Comparison of ENCODE assay signal across 39 cellular contexts in genomic region chr2:171566753-171567152, GRCh38.
"Had no signal": no experiment of that assay in that cellular context is flagged by ENCODE, and none has a peak within 500 bp of the region (broad histone marks: within the 10 kb centered on the region; RNA-seq: fewer than 3 reads in every experiment).

No MANE protein-coding gene starts in this region.

- H3K4me3 ChIP-seq: adrenal gland, ascending aorta, body of pancreas, breast epithelium, cardiac muscle cell had no signal

- H3K27me3 ChIP-seq: adrenal gland, ascending aorta, body of pancreas, brain microvascular endothelial cell, breast epithelium had no signal

- H3K4me1 Mint-ChIP-seq: activated naive CD4-positive, alpha-beta T cell treated with anti-CD3 and anti-CD28 coated beads, Interleukin-2, amount 10 ng/mL, durations not matched to agents 7 days and 5 days; activated naive CD4-positive, alpha-beta T cell treated with anti-CD3 and anti-CD28 coated beads, Interleukin-2, amount 50 U/mL, for 24 hours; activated naive CD8-positive, alpha-beta T cell treated with anti-CD3 and anti-CD28 coated beads for 36 hours; activated naive CD8-positive, alpha-beta T cell treated with anti-CD3 and anti-CD28 coated beads, Interleukin-2, amount 10 ng/mL, durations not matched to agents 7 days and 5 days; activated naive CD8-positive, alpha-beta T cell treated with anti-CD3 and anti-CD28 coated beads, Interleukin-2, amount 50 U/mL, for 24 hours; activated T-helper 17 cell treated with anti-CD3 and anti-CD28 coated beads, Interleukin-2, amount 50 U/mL, for 72 hours; brain; central memory CD8-positive, alpha-beta T cell had no signal

- H3K27me3 Mint-ChIP-seq: activated naive CD4-positive, alpha-beta T cell treated with anti-CD3 and anti-CD28 coated beads, Interleukin-2, amount 50 U/mL, for 24 hours; activated naive CD8-positive, alpha-beta T cell; activated naive CD8-positive, alpha-beta T cell treated with anti-CD3 and anti-CD28 coated beads for 36 hours; activated naive CD8-positive, alpha-beta T cell treated with anti-CD3 and anti-CD28 coated beads, Interleukin-2, amount 50 U/mL, for 24 hours; activated T-helper 17 cell treated with anti-CD3 and anti-CD28 coated beads, Interleukin-2, amount 50 U/mL, for 72 hours; central memory CD8-positive, alpha-beta T cell had no signal

- H3K27ac Mint-ChIP-seq: activated naive CD4-positive, alpha-beta T cell treated with anti-CD3 and anti-CD28 coated beads for 36 hours; activated naive CD4-positive, alpha-beta T cell treated with anti-CD3 and anti-CD28 coated beads, Interleukin-2, amount 10 ng/mL, durations not matched to agents 7 days and 5 days; activated naive CD4-positive, alpha-beta T cell treated with anti-CD3 and anti-CD28 coated beads, Interleukin-2, amount 50 U/mL, for 24 hours; activated naive CD4-positive, alpha-beta T cell treated with anti-CD3 and anti-CD28 coated beads, Interleukin-2, amount 50 U/mL, for 72 hours; activated naive CD8-positive, alpha-beta T cell; activated naive CD8-positive, alpha-beta T cell treated with anti-CD3 and anti-CD28 coated beads for 36 hours; activated naive CD8-positive, alpha-beta T cell treated with anti-CD3 and anti-CD28 coated beads, Interleukin-2, amount 10 ng/mL, durations not matched to agents 7 days and 5 days; activated naive CD8-positive, alpha-beta T cell treated with anti-CD3 and anti-CD28 coated beads, Interleukin-2, amount 50 U/mL, for 24 hours; activated T-cell treated with anti-CD3 and anti-CD28 coated beads, Interleukin-2, amount 50 U/mL, for 24 hours; activated T-cell treated with anti-CD3 and anti-CD28 coated beads, Interleukin-2, amount 50 U/mL, for 72 hours; activated T-helper 1 cell treated with anti-CD3 and anti-CD28 coated beads, Interleukin-12 subunit alpha, Interleukin-12 subunit beta, Interleukin-2, Interleukin-4 antibody, amounts not matched to agents 30 ng/mL and 10 ng/mL and 1 ng/mL, durations not matched to agents 14 hours and 24 hours and 36 hours; activated T-helper 17 cell treated with anti-CD3 and anti-CD28 coated beads, Interleukin-2, amount 50 U/mL, for 72 hours; activated T-helper 2 cell treated with anti-CD3 and anti-CD28 coated beads, Interferon-gamma antibody, Interleukin-2, Interleukin-4, amounts not matched to agents 10 μg/mL and 5 μg/mL and 100 μg/mL, durations not matched to agents 14 hours and 24 hours and 36 hours; brain had no signal

- H3K27ac ChIP-seq: adrenal gland, ascending aorta, body of pancreas, brain microvascular endothelial cell, breast epithelium, cardiac muscle cell had no signal

- H3K4me3 Mint-ChIP-seq: activated naive CD4-positive, alpha-beta T cell treated with anti-CD3 and anti-CD28 coated beads for 36 hours; activated naive CD4-positive, alpha-beta T cell treated with anti-CD3 and anti-CD28 coated beads, Interleukin-2, amount 10 ng/mL, durations not matched to agents 7 days and 5 days; activated naive CD4-positive, alpha-beta T cell treated with anti-CD3 and anti-CD28 coated beads, Interleukin-2, amount 50 U/mL, for 24 hours; activated naive CD8-positive, alpha-beta T cell; activated naive CD8-positive, alpha-beta T cell treated with anti-CD3 and anti-CD28 coated beads for 36 hours; activated naive CD8-positive, alpha-beta T cell treated with anti-CD3 and anti-CD28 coated beads, Interleukin-2, amount 10 ng/mL, durations not matched to agents 7 days and 5 days; activated naive CD8-positive, alpha-beta T cell treated with anti-CD3 and anti-CD28 coated beads, Interleukin-2, amount 50 U/mL, for 24 hours; activated T-cell treated with anti-CD3 and anti-CD28 coated beads, Interleukin-2, amount 50 U/mL, for 24 hours; activated T-cell treated with anti-CD3 and anti-CD28 coated beads, Interleukin-2, amount 50 U/mL, for 4 hours; activated T-cell treated with anti-CD3 and anti-CD28 coated beads, Interleukin-2, amount 50 U/mL, for 72 hours; activated T-helper 1 cell treated with anti-CD3 and anti-CD28 coated beads, Interleukin-12 subunit alpha, Interleukin-12 subunit beta, Interleukin-2, Interleukin-4 antibody, amounts not matched to agents 30 ng/mL and 10 ng/mL and 1 ng/mL, durations not matched to agents 14 hours and 24 hours and 36 hours; activated T-helper 17 cell treated with anti-CD3 and anti-CD28 coated beads, Interleukin-2, amount 50 U/mL, for 72 hours; brain; central memory CD8-positive, alpha-beta T cell had no signal

- H3K36me3 Mint-ChIP-seq: activated naive CD4-positive, alpha-beta T cell treated with anti-CD3 and anti-CD28 coated beads, Interleukin-2, amount 10 ng/mL, durations not matched to agents 7 days and 5 days; activated naive CD4-positive, alpha-beta T cell treated with anti-CD3 and anti-CD28 coated beads, Interleukin-2, amount 50 U/mL, for 24 hours; activated naive CD4-positive, alpha-beta T cell treated with anti-CD3 and anti-CD28 coated beads, Interleukin-2, amount 50 U/mL, for 72 hours; activated naive CD8-positive, alpha-beta T cell; activated naive CD8-positive, alpha-beta T cell treated with anti-CD3 and anti-CD28 coated beads for 36 hours; activated naive CD8-positive, alpha-beta T cell treated with anti-CD3 and anti-CD28 coated beads, Interleukin-2, amount 10 ng/mL, durations not matched to agents 7 days and 5 days; brain had no signal

- H3K36me3 ChIP-seq: adrenal gland, ascending aorta, brain microvascular endothelial cell, breast epithelium, cardiac muscle cell had no signal

- ATAC-seq: activated naive CD4-positive, alpha-beta T cell treated with anti-CD3 and anti-CD28 coated beads, Interleukin-2, amount 50 U/mL, for 72 hours; activated naive CD8-positive, alpha-beta T cell treated with anti-CD3 and anti-CD28 coated beads, Interleukin-2, amount 50 U/mL, for 24 hours; activated T-cell treated with anti-CD3 and anti-CD28 coated beads, Interleukin-2, amount 50 U/mL, for 4 hours; activated T-cell treated with anti-CD3 and anti-CD28 coated beads, Interleukin-2, amount 50 U/mL, for 72 hours; activated T-helper 17 cell treated with anti-CD3 and anti-CD28 coated beads, Interleukin-2, amount 50 U/mL, for 72 hours; body of pancreas had no signal

- H3K9me3 ChIP-seq: adrenal gland, ascending aorta, body of pancreas had no signal

- DNase-seq: activated effector memory CD4-positive, alpha-beta T cell treated with anti-CD3 and anti-CD28 coated beads, Interleukin-2, amount 50 U/mL, for 16 hours; activated effector memory CD4-positive, alpha-beta T cell treated with Interleukin-2 at 50 U/mL for 16 hours; activated gamma-delta T cell; activated gamma-delta T cell treated with Interleukin-2 at 50 U/mL for 16 hours; activated naive CD4-positive, alpha-beta T cell; activated naive CD4-positive, alpha-beta T cell treated with anti-CD3 and anti-CD28 coated beads for 36 hours; activated naive CD4-positive, alpha-beta T cell treated with anti-CD3 and anti-CD28 coated beads, Interleukin-2, amount 10 ng/mL, durations not matched to agents 7 days and 5 days; activated naive CD4-positive, alpha-beta T cell treated with anti-CD3 and anti-CD28 coated beads, Interleukin-2, amount 50 U/mL, for 16 hours; activated naive CD4-positive, alpha-beta T cell treated with Interleukin-2 at 50 U/mL for 16 hours; activated naive CD8-positive, alpha-beta T cell treated with anti-CD3 and anti-CD28 coated beads for 36 hours; activated naive CD8-positive, alpha-beta T cell treated with anti-CD3 and anti-CD28 coated beads, Interleukin-2, amount 10 ng/mL, durations not matched to agents 7 days and 5 days; activated naive CD8-positive, alpha-beta T cell treated with anti-CD3 and anti-CD28 coated beads, Interleukin-2, amount 50 U/mL, for 24 hours; activated T-cell treated with anti-CD3 and anti-CD28 coated beads, Interleukin-2, amount 50 U/mL, for 1 hour; activated T-cell treated with anti-CD3 and anti-CD28 coated beads, Interleukin-2, amount 50 U/mL, for 24 hours; activated T-cell treated with anti-CD3 and anti-CD28 coated beads, Interleukin-2, amount 50 U/mL, for 4 hours; activated T-cell treated with anti-CD3 and anti-CD28 coated beads, Interleukin-2, amount 50 U/mL, for 48 hours; activated T-cell treated with anti-CD3 and anti-CD28 coated beads, Interleukin-2, amount 50 U/mL, for 72 hours; adrenal gland; amniotic stem cell; amygdala; anterior cingulate cortex; body of pancreas; brain microvascular endothelial cell; caudate nucleus; central memory CD4-positive, alpha-beta T cell; cerebellar nuclear complex had no signal

- FAIRE-seq: astrocyte, bronchial epithelial cell had no signal

- H3K9me3 Mint-ChIP-seq: activated naive CD4-positive, alpha-beta T cell treated with anti-CD3 and anti-CD28 coated beads for 36 hours; activated naive CD4-positive, alpha-beta T cell treated with anti-CD3 and anti-CD28 coated beads, Interleukin-2, amount 10 ng/mL, durations not matched to agents 7 days and 5 days; activated naive CD4-positive, alpha-beta T cell treated with anti-CD3 and anti-CD28 coated beads, Interleukin-2, amount 50 U/mL, for 24 hours; activated naive CD8-positive, alpha-beta T cell treated with anti-CD3 and anti-CD28 coated beads for 36 hours; activated naive CD8-positive, alpha-beta T cell treated with anti-CD3 and anti-CD28 coated beads, Interleukin-2, amount 10 ng/mL, durations not matched to agents 7 days and 5 days; activated naive CD8-positive, alpha-beta T cell treated with anti-CD3 and anti-CD28 coated beads, Interleukin-2, amount 50 U/mL, for 24 hours; activated T-cell treated with anti-CD3 and anti-CD28 coated beads, Interleukin-2, amount 50 U/mL, for 24 hours; activated T-cell treated with anti-CD3 and anti-CD28 coated beads, Interleukin-2, amount 50 U/mL, for 4 hours; activated T-cell treated with anti-CD3 and anti-CD28 coated beads, Interleukin-2, amount 50 U/mL, for 72 hours; activated T-helper 1 cell treated with anti-CD3 and anti-CD28 coated beads, Interleukin-12 subunit alpha, Interleukin-12 subunit beta, Interleukin-2, Interleukin-4 antibody, amounts not matched to agents 30 ng/mL and 10 ng/mL and 1 ng/mL, durations not matched to agents 14 hours and 24 hours and 36 hours; activated T-helper 17 cell treated with anti-CD3 and anti-CD28 coated beads, Interleukin-2, amount 50 U/mL, for 72 hours; activated T-helper 2 cell treated with anti-CD3 and anti-CD28 coated beads, Interferon-gamma antibody, Interleukin-2, Interleukin-4, amounts not matched to agents 10 μg/mL and 5 μg/mL and 100 μg/mL, durations not matched to agents 14 hours and 24 hours and 36 hours; brain; central memory CD8-positive, alpha-beta T cell had no signal

- H3K4me1 ChIP-seq: adrenal gland, ascending aorta, breast epithelium had no signal
